ENCODE assay signal across 16 cellular contexts in genomic region chr10:1402016-1402820, GRCh38.
"Had no signal": no experiment of that assay in that cellular context is flagged by ENCODE, and none has a peak within 500 bp of the region (broad histone marks: within the 10 kb centered on the region; RNA-seq: fewer than 3 reads in every experiment).

No MANE protein-coding gene starts in this region.

- H3K9me3 ChIP-seq: breast epithelium, lower lobe of right lung, psoas muscle, suprapubic skin had no signal

- H3K4me3 ChIP-seq: breast epithelium, lower lobe of right lung, psoas muscle, suprapubic skin had no signal

- H3K27ac ChIP-seq: breast epithelium, epithelial cell of prostate, lower lobe of right lung, psoas muscle, suprapubic skin, WERI-Rb-1 had no signal

- DNase-seq: activated CD4-positive, alpha-beta T cell treated with anti-CD3 and anti-CD28 coated beads for 4 hours; activated naive CD8-positive, alpha-beta T cell treated with anti-CD3 and anti-CD28 coated beads, Interleukin-2, amount 10 ng/mL, durations not matched to agents 7 days and 5 days; activated T-cell treated with anti-CD3 and anti-CD28 coated beads, Interleukin-2, amount 50 U/mL, for 24 hours; anterior cingulate cortex; effector CD4-positive, alpha-beta T cell; hypothalamus; lower lobe of right lung; naive B cell; psoas muscle; stimulated activated CD4-positive, alpha-beta T cell treated with anti-CD3 and anti-CD28 coated beads, Interleukin-12 subunit alpha, Interleukin-12 subunit beta, amount 100 ng/mL, for 4 hours; stimulated activated naive CD4-positive, alpha-beta T cell treated with Interleukin-2 at 50 U/mL for 16 hours; T-helper 1 cell; WERI-Rb-1 had no signal

- H3K4me1 ChIP-seq: breast epithelium, lower lobe of right lung, psoas muscle had no signal

- H3K36me3 ChIP-seq: breast epithelium, lower lobe of right lung, suprapubic skin, WERI-Rb-1 had no signal

- H3K4me3 Mint-ChIP-seq: activated naive CD8-positive, alpha-beta T cell treated with anti-CD3 and anti-CD28 coated beads, Interleukin-2, amount 10 ng/mL, durations not matched to agents 7 days and 5 days; activated T-cell treated with anti-CD3 and anti-CD28 coated beads, Interleukin-2, amount 50 U/mL, for 24 hours; naive B cell had no signal

- H3K9me3 Mint-ChIP-seq: activated naive CD8-positive, alpha-beta T cell treated with anti-CD3 and anti-CD28 coated beads, Interleukin-2, amount 10 ng/mL, durations not matched to agents 7 days and 5 days; activated T-cell treated with anti-CD3 and anti-CD28 coated beads, Interleukin-2, amount 50 U/mL, for 24 hours had no signal

- H3K27ac Mint-ChIP-seq: activated naive CD8-positive, alpha-beta T cell treated with anti-CD3 and anti-CD28 coated beads, Interleukin-2, amount 10 ng/mL, durations not matched to agents 7 days and 5 days; activated T-cell treated with anti-CD3 and anti-CD28 coated beads, Interleukin-2, amount 50 U/mL, for 24 hours; naive B cell had no signal

- H3K4me1 Mint-ChIP-seq: activated naive CD8-positive, alpha-beta T cell treated with anti-CD3 and anti-CD28 coated beads, Interleukin-2, amount 10 ng/mL, durations not matched to agents 7 days and 5 days; naive B cell had no signal

- H3K27me3 Mint-ChIP-seq: activated naive CD8-positive, alpha-beta T cell treated with anti-CD3 and anti-CD28 coated beads, Interleukin-2, amount 10 ng/mL, durations not matched to agents 7 days and 5 days; activated T-cell treated with anti-CD3 and anti-CD28 coated beads, Interleukin-2, amount 50 U/mL, for 24 hours had no signal

- H3K36me3 Mint-ChIP-seq: activated naive CD8-positive, alpha-beta T cell treated with anti-CD3 and anti-CD28 coated beads, Interleukin-2, amount 10 ng/mL, durations not matched to agents 7 days and 5 days; naive B cell had no signal
